In the genomic region with DNA sequence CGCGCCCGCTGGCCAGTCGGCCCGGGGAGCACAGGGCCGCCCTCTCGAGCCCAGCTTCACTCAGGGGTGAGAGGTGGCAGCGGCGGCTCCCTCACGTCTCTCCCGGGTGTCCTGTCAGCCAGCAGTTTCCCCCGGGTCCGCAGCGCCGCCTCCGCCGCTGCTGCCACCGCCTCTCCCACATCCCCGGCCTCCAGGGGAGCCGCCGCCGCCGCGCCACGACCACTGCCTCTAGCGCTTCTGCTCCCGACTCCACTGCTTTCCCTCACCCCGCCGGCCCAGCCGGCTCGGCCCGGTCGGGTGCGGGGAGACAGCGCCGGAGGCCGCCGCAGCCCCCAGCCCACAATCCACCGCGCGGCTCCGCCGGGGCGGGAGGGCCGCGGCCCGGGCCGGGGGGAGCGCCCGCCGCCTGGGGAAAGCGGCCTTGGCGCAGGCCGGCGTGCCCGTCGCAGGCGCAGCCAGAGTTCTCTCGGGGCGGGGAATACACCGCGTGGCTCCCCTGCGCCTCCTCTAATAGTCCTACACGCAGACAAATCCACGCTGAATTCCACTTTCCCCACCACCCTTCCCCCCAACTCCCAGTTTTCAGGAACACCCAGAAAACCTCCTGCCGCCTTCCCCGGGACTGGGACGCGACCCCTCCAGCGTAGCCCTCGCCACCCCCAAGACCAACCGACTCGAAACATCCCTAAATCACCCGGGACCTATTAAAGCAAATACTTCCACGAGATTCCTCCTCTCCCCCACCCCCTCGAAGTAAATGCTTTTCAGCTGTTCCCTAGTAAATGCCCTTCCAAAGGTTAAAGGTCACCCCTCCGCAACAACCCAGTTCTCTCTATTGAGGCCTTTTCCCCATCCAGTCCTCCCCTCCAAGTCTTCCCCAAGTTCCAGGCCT, we compare ENCODE assay signal across 1 cellular context.
TF ChIP-seq lines count a peak whose summit lies in the region.

Gene VPS54 (minus strand): TSS at position 346 of the 892 bp plus-strand sequence. CDS start 35,429 bp downstream, outside the sequence.

TF ChIP-seq in WTC11, 78 proteins besides CTCF, POLR2A, EP300 and RAD21 (continued from another document):
- TF ChIP-seq ATF1 (CRISPR knock-in tag; IDR thresholded peaks at IDR 0.05) (no peak), ETV6 (CRISPR knock-in tag; IDR thresholded peaks at IDR 0.05) (0 out of 2 replicates have a peak, but pooled peaks have one; percentile 31), FOXP1 (CRISPR knock-in tag; IDR thresholded peaks at IDR 0.05; ENCODE audit: borderline replicate concordance) (0 out of 2 replicates have a peak, but pooled peaks have one; percentile 26), NR2C2 (CRISPR knock-in tag; IDR thresholded peaks at IDR 0.05) (peak; percentile 13; the same call in 1 of the 2 replicates), KAT7 (CRISPR knock-in tag; IDR thresholded peaks at IDR 0.05; ENCODE audit: borderline replicate concordance) (no peak), SMAD3 (CRISPR knock-in tag; IDR thresholded peaks at IDR 0.05; ENCODE audit: borderline replicate concordance) (no peak)
